Comparison of ENCODE assay signal across 9 cellular contexts in genomic region chr3:16311960-16312451, GRCh38. TPM values are rescaled to one million over a fixed set of nuclear protein-coding genes. Genes with fewer than 3 reads are reported as not detected.
DNase-seq lines count a peak whose midpoint lies in the region; ATAC-seq and TF ChIP-seq lines count a peak whose summit lies in the region.
"Had no signal": no experiment of that assay in that cellular context is flagged by ENCODE, and none has a peak within 500 bp of the region (broad histone marks: within the 10 kb centered on the region; RNA-seq: fewer than 3 reads in every experiment).

No MANE protein-coding gene starts in this region.

- no peak overlapping the region for H2AFZ ChIP-seq in GM23248

- H3K79me2 ChIP-seq in GM23248 (ENCODE audit: insufficient read depth): no peaks in the 10 kb centered on the region

- H3K27me3 Mint-ChIP-seq in brain: no peaks in the 10 kb centered on the region

- no peak overlapping the region for H3K4me3 ChIP-seq in GM23248

- in situ Hi-C loops in GM23248 (cut with MboI): no loop called here

- H3F3A ChIP-seq in GM23248 (ENCODE audit: insufficient read depth): peaks cover 30% of the 10 kb centered on the region

- no peaks in the 10 kb centered on the region for H3K9me3 ChIP-seq in GM23248 (ENCODE audit: low read depth)

- H3K36me3 ChIP-seq in GM23248 (ENCODE audit: low read depth): peaks cover 13% of the 10 kb centered on the region; the same call in 1 of the 2 replicates

- H3K9ac ChIP-seq in GM23248: peak overlapping the region; percentile 22; the same call in 1 of the 2 replicates
- H3K9ac ChIP-seq: KMS-11 had no signal

- DNase-seq in GM23248 (peak; percentile 89), NCI-H2029 treated with DMSO at 0.1 percent for 48 hours (lab: John Stamatoyannopoulos, UW) (peak; percentile 12), sciatic nerve (ENCODE audit: low spot score) (no peak), SHP77 (lab: John Stamatoyannopoulos, UW) (no peak), NCI-H1105 (lab: John Stamatoyannopoulos, UW) (no peak), DMS53 (lab: John Stamatoyannopoulos, UW) (no peak)

- peak overlapping the region; percentile 68 for H3K27ac ChIP-seq in GM23248
- H3K27ac ChIP-seq: KMS-11 had no signal

- H3K36me3 Mint-ChIP-seq in brain: peaks cover 42% of the 10 kb centered on the region

- H3K9me3 Mint-ChIP-seq in brain: peaks cover 0 to 6% (median 0%) of the 10 kb centered on the region in 5 experiments

- peak overlapping the region; percentile 32 for H3K4me2 ChIP-seq in GM23248 (ENCODE audit: unreplicated experiment)
- H3K4me2 ChIP-seq: KMS-11 had no signal

- peaks cover 13% of the 10 kb centered on the region for H3K4me1 Mint-ChIP-seq in brain

- H3K27me3 ChIP-seq in GM23248 (replicated peaks; ENCODE audit: insufficient read depth): no peaks in the 10 kb centered on the region

- peak; percentile 85 for ATAC-seq in sciatic nerve

- TF ChIP-seq POLR2A in GM15510 (IDR thresholded peaks at IDR 0.05; ENCODE audit: borderline replicate concordance, extremely low read depth, insufficient read length): peak; percentile 18

- 26 to 31% methylated on average over 6 of the region's 6 CpGs for WGBS in GM23248 (ENCODE audit: low coverage in 1 of 2, low lambda C conversion rate in 2 of 2, missing lambda C conversion rate in 2 of 2), 2 experiments

- peaks cover 18% of the 10 kb centered on the region for H3K4me1 ChIP-seq in GM23248 (ENCODE audit: insufficient read depth)

- no peaks in the 10 kb centered on the region for H3K9me2 ChIP-seq in GM23248 (ENCODE audit: insufficient read depth)

- TF ChIP-seq CTCF in brain (conservative IDR thresholded peaks at IDR 0.05): no peak

- intact Hi-C loops in sciatic nerve (cut with DNase I): loop anchor here (10.0 kb wide), 1 partner anchor 203 kb away; the partner anchor contains the start of gene RFTN1

- no peak overlapping the region for H3K4me3 Mint-ChIP-seq in brain

- peak overlapping the region in 3 of 5 experiments; percentile 48 to 58 (median 58) for H3K27ac Mint-ChIP-seq in brain

- H4K20me1 ChIP-seq in GM23248 (ENCODE audit: insufficient read depth): no peaks in the 10 kb centered on the region

RNA-seq across cellular contexts. Expression of gene OXNAD1, which starts 47.0 kb away (rescaled TPM):
- total RNA-seq in GM23248 (2014; rRNA removed; shearing (Covaris generic)): 3.4 and 10.8 TPM in 2 replicates
- 9.8 and 10.2 TPM in 2 replicates for polyA plus RNA-seq in GM23248 (2016; fragmentation: Nextera tagmentation; extraction: Ambion mirVana)
- 3.7 TPM for polyA plus RNA-seq in brain (ENCODE audit: insufficient read depth, low read depth, low replicate concordance)
- 12.6 TPM for total RNA-seq in sciatic nerve

RNA-seq across cellular contexts. Expression of gene DPH3, which starts 47.3 kb away (rescaled TPM):
- 27.1 and 27.3 TPM in 2 replicates for total RNA-seq in GM23248 (2014; rRNA removed; shearing (Covaris generic))
- 46.1 and 51.3 TPM in 2 replicates for polyA plus RNA-seq in GM23248 (2016; fragmentation: Nextera tagmentation; extraction: Ambion mirVana)
- polyA plus RNA-seq in brain (ENCODE audit: insufficient read depth, low read depth, low replicate concordance): 5.8 TPM
- total RNA-seq in sciatic nerve: 19.4 TPM

Comparison
In these comparisons a context has a peak if more than half of its experiments do, and no peak if none do; other contexts are left out.
1. DNase-seq: peak in GM23248 (single experiment) and NCI-H2029 treated with DMSO at 0.1 percent for 48 hours (single experiment); none in sciatic nerve (single experiment), SHP77 (0 of 2), NCI-H1105 (single experiment) and DMS53 (single experiment).